In the genomic region with DNA sequence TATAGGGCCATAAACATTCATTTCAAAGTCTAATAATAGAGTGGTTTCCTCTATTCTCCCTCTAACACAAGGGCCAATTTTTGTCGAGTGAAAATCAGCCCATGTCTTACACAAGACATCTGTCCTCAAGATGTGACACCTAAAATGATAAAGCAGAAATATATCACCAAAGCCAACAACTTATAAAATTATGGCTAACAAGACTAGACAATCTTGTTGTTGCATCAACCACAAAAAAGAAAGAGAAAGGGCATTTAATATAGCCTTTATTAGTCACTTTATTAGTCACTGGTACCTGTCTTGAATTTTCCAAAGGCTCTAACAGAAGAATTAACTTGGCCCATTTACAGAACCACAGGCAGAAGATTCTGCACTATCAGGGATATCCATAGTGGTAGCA, we compare ENCODE assay signal across 10 cellular contexts.
DNase-seq lines count a peak whose midpoint lies in the region; ATAC-seq, FAIRE-seq and TF ChIP-seq lines count a peak whose summit lies in the region.
"Had no signal": no experiment of that assay in that cellular context is flagged by ENCODE, and none has a peak within 500 bp of the region (broad histone marks: within the 10 kb centered on the region; RNA-seq: fewer than 3 reads in every experiment).

No MANE protein-coding gene starts in this region.

- TF ChIP-seq CTCF in sigmoid colon (IDR thresholded peaks at IDR 0.05): no peak
- TF ChIP-seq CTCF in kidney (IDR thresholded peaks at IDR 0.05; ENCODE audit: borderline replicate concordance, extremely low read depth, insufficient read depth): no peak

- WGBS in sigmoid colon, 2 donors: 16 to 18% methylated on average over 1 of the region's 1 CpG

- intact Hi-C loops in activated T-helper 1 cell treated with anti-CD3 and anti-CD28 coated beads, Interleukin-12 subunit alpha, Interleukin-12 subunit beta, Interleukin-2, Interleukin-4 antibody, amounts not matched to agents 30 ng/mL and 10 ng/mL and 1 ng/mL, durations not matched to agents 14 hours and 24 hours and 36 hours (cut with micrococcal nuclease): loop anchor here (2.0 kb wide), 3 partner anchors 17 to 785 kb away; a partner anchor contains a TSS
- intact Hi-C loops in sigmoid colon (cut with DNase I): no loop called here
- intact Hi-C loops in kidney (cut with DNase I): no loop called here

- H3K27ac Mint-ChIP-seq in activated T-helper 1 cell treated with anti-CD3 and anti-CD28 coated beads, Interleukin-12 subunit alpha, Interleukin-12 subunit beta, Interleukin-2, Interleukin-4 antibody, amounts not matched to agents 30 ng/mL and 10 ng/mL and 1 ng/mL, durations not matched to agents 14 hours and 24 hours and 36 hours: peak overlapping the region; percentile 92

- DNase-seq in activated T-helper 1 cell treated with anti-CD3 and anti-CD28 coated beads, Interleukin-12 subunit alpha, Interleukin-12 subunit beta, Interleukin-2, Interleukin-4 antibody, amounts not matched to agents 30 ng/mL and 10 ng/mL and 1 ng/mL, durations not matched to agents 14 hours and 24 hours and 36 hours (ENCODE audit: low spot score): no peak
- no peak for DNase-seq in sigmoid colon
- no peak for DNase-seq in kidney
- DNase-seq in iPS-NIHi11 (ENCODE audit: low spot score): no peak
- no peak for DNase-seq in stimulated activated CD4-positive, alpha-beta T cell treated with anti-CD3 and anti-CD28 coated beads, Interleukin-4, amount 100 ng/mL, for 1 hour
- DNase-seq: mucosa of descending colon, NCI-H446 treated with DMSO at 0.1 percent for 48 hours, WERI-Rb-1 had no signal

- no peak for TF ChIP-seq EP300 in sigmoid colon (IDR thresholded peaks at IDR 0.05)

- peak overlapping the region; percentile 64 for H3K4me3 Mint-ChIP-seq in activated T-helper 1 cell treated with anti-CD3 and anti-CD28 coated beads, Interleukin-12 subunit alpha, Interleukin-12 subunit beta, Interleukin-2, Interleukin-4 antibody, amounts not matched to agents 30 ng/mL and 10 ng/mL and 1 ng/mL, durations not matched to agents 14 hours and 24 hours and 36 hours

- no peaks in the 10 kb centered on the region for H3K36me3 ChIP-seq in sigmoid colon
- no peaks in the 10 kb centered on the region for H3K36me3 ChIP-seq in kidney (ENCODE audit: control insufficient read depth in 1 of 2, insufficient read depth in 2 of 2, low read length in 2 of 2)
- H3K36me3 ChIP-seq: WERI-Rb-1 had no signal

- FAIRE-seq in kidney (lab: Jason Lieb, UNC): no peak

- no peaks in the 10 kb centered on the region for H3K27me3 ChIP-seq in sigmoid colon

- H3K9ac ChIP-seq in kidney (ENCODE audit: low read length in 2 of 2): no peak overlapping the region

- no peak overlapping the region for H3K4me3 ChIP-seq in sigmoid colon
- no peak overlapping the region for H3K4me3 ChIP-seq in kidney (ENCODE audit: low read length in 2 of 2)
- H3K4me3 ChIP-seq: mucosa of descending colon had no signal

- no peak for TF ChIP-seq POLR2A in sigmoid colon (IDR thresholded peaks at IDR 0.05)

- H3K4me1 ChIP-seq in sigmoid colon (peaks cover 0 to 7% (median 3%) of the 10 kb centered on the region in 4 donors), kidney (ENCODE audit: control insufficient read depth in 1 of 2, insufficient read depth in 1 of 2, low read depth in 1 of 2, low read length in 2 of 2) (no peaks in the 10 kb centered on the region)

- ATAC-seq in GM19395 (IDR thresholded peaks at IDR 0.05; ENCODE audit: unreplicated experiment) (peak; percentile 26), HG02973 (IDR thresholded peaks at IDR 0.05; ENCODE audit: unreplicated experiment) (peak; percentile 9)

- H3K9me3 ChIP-seq in sigmoid colon (no peaks in the 10 kb centered on the region), kidney (ENCODE audit: control insufficient read depth in 1 of 2, low read length in 2 of 2) (no peaks in the 10 kb centered on the region)
- H3K9me3 ChIP-seq: mucosa of descending colon had no signal

- H3K36me3 Mint-ChIP-seq in activated T-helper 1 cell treated with anti-CD3 and anti-CD28 coated beads, Interleukin-12 subunit alpha, Interleukin-12 subunit beta, Interleukin-2, Interleukin-4 antibody, amounts not matched to agents 30 ng/mL and 10 ng/mL and 1 ng/mL, durations not matched to agents 14 hours and 24 hours and 36 hours (ENCODE audit: low read depth): peaks cover 42% of the 10 kb centered on the region

- H3K27ac ChIP-seq in sigmoid colon (peak overlapping the region in 3 of 4 donors; percentile 10 to 50 (median 50)), kidney (ENCODE audit: low read depth in 2 of 2, low read length in 2 of 2) (no peak overlapping the region)
- H3K27ac ChIP-seq: WERI-Rb-1 had no signal

- H3K4me1 Mint-ChIP-seq in activated T-helper 1 cell treated with anti-CD3 and anti-CD28 coated beads, Interleukin-12 subunit alpha, Interleukin-12 subunit beta, Interleukin-2, Interleukin-4 antibody, amounts not matched to agents 30 ng/mL and 10 ng/mL and 1 ng/mL, durations not matched to agents 14 hours and 24 hours and 36 hours (ENCODE audit: low read depth): peaks cover 86% of the 10 kb centered on the region

- H3K27me3 Mint-ChIP-seq in activated T-helper 1 cell treated with anti-CD3 and anti-CD28 coated beads, Interleukin-12 subunit alpha, Interleukin-12 subunit beta, Interleukin-2, Interleukin-4 antibody, amounts not matched to agents 30 ng/mL and 10 ng/mL and 1 ng/mL, durations not matched to agents 14 hours and 24 hours and 36 hours (ENCODE audit: insufficient read depth): no peaks in the 10 kb centered on the region

- H3K9me3 Mint-ChIP-seq in activated T-helper 1 cell treated with anti-CD3 and anti-CD28 coated beads, Interleukin-12 subunit alpha, Interleukin-12 subunit beta, Interleukin-2, Interleukin-4 antibody, amounts not matched to agents 30 ng/mL and 10 ng/mL and 1 ng/mL, durations not matched to agents 14 hours and 24 hours and 36 hours: peaks cover 39% of the 10 kb centered on the region

Comparison
In these comparisons a context has a peak if more than half of its experiments do, and no peak if none do; other contexts are left out.
1. H3K27ac ChIP-seq: peak in sigmoid colon (3 of 4); none in kidney (0 of 2).